ENCODE assay signal across 19 cellular contexts in genomic region chr2:60759654-60760053, GRCh38. TPM values are rescaled to one million over a fixed set of nuclear protein-coding genes. Genes with fewer than 3 reads are reported as not detected.
DNase-seq lines count a peak whose midpoint lies in the region; ATAC-seq and TF ChIP-seq lines count a peak whose summit lies in the region.
"Had no signal": no experiment of that assay in that cellular context is flagged by ENCODE, and none has a peak within 500 bp of the region (broad histone marks: within the 10 kb centered on the region; RNA-seq: fewer than 3 reads in every experiment).

No MANE protein-coding gene starts in this region.

- peaks cover 17% of the 10 kb centered on the region for H4K20me1 ChIP-seq in hepatocyte (ENCODE audit: insufficient read depth, poor library complexity, severe bottlenecking)

- no peak for TF ChIP-seq POLR2A in esophagus squamous epithelium (IDR thresholded peaks at IDR 0.05)

- H3K79me2 ChIP-seq in hepatocyte = peaks cover 48% of the 10 kb centered on the region

- H3K9me3 ChIP-seq in lower lobe of right lung (no peaks in the 10 kb centered on the region), hepatocyte (ENCODE audit: low read depth) (no peaks in the 10 kb centered on the region), esophagus squamous epithelium (no peaks in the 10 kb centered on the region)
- H3K9me3 ChIP-seq: body of pancreas, stomach had no signal

- TF ChIP-seq CTCF in lower lobe of right lung (IDR thresholded peaks at IDR 0.05) (no peak), hepatocyte (IDR thresholded peaks at IDR 0.05; ENCODE audit: poor library complexity) (no peak), esophagus squamous epithelium (IDR thresholded peaks at IDR 0.05) (no peak)

- DNase-seq in DMS53 (lab: John Stamatoyannopoulos, UW) = peak; percentile 55
- peak; percentile 67 for DNase-seq in NCI-H1092 (lab: John Stamatoyannopoulos, UW)
- peak; percentile 32 for DNase-seq in NCI-H2196 (lab: John Stamatoyannopoulos, UW; ENCODE audit: unreplicated experiment)
- peak; percentile 56 for DNase-seq in lower lobe of right lung
- DNase-seq in hepatocyte (ENCODE audit: low spot score) = no peak
- DNase-seq in esophagus squamous epithelium (lab: John Stamatoyannopoulos, UW) = no peak
- DNase-seq in stimulated activated CD4-positive, alpha-beta T cell treated with anti-CD3 and anti-CD28 coated beads, Interleukin-4, amount 100 ng/mL, for 1 hour = no peak
- DNase-seq: activated CD8-positive, alpha-beta memory T cell treated with anti-CD3 and anti-CD28 coated beads for 24 hours; activated naive CD8-positive, alpha-beta T cell treated with anti-CD3 and anti-CD28 coated beads for 36 hours; cortex of kidney; hippocampal formation; Kasumi-1; stimulated activated CD4-positive, alpha-beta T cell treated with anti-CD3 and anti-CD28 coated beads, Interleukin-2, amount 100 ng/mL, for 24 hours; stomach; T-helper 9 cell had no signal

- intact Hi-C loops in lower lobe of right lung (cut with DNase I) (no loop called here), esophagus squamous epithelium (cut with DNase I) (no loop called here)

- no peak overlapping the region for H2AFZ ChIP-seq in hepatocyte

- H3K4me3 ChIP-seq in lower lobe of right lung (no peak overlapping the region), hepatocyte (no peak overlapping the region), esophagus squamous epithelium (no peak overlapping the region)
- H3K4me3 ChIP-seq: body of pancreas, stomach had no signal

- 96% methylated on average over 1 of the region's 1 CpG for WGBS in hepatocyte (ENCODE audit: low lambda C conversion rate, missing lambda C conversion rate)
- 83 to 90% methylated on average over 1 of the region's 1 CpG for WGBS in esophagus squamous epithelium, 2 donors

- H3K27ac ChIP-seq in lower lobe of right lung (no peak overlapping the region), hepatocyte (no peak overlapping the region), esophagus squamous epithelium (no peak overlapping the region)
- H3K27ac ChIP-seq: body of pancreas, stomach had no signal

- H3K27me3 ChIP-seq in lower lobe of right lung (ENCODE audit: low read depth) (no peaks in the 10 kb centered on the region), hepatocyte (no peaks in the 10 kb centered on the region), esophagus squamous epithelium (no peaks in the 10 kb centered on the region)
- H3K27me3 ChIP-seq: body of pancreas, stomach had no signal

- H3K4me2 ChIP-seq in hepatocyte = no peak overlapping the region

- H3K4me1 ChIP-seq in lower lobe of right lung (peaks cover 34% of the 10 kb centered on the region), hepatocyte (ENCODE audit: insufficient read depth) (peaks cover 9% of the 10 kb centered on the region), esophagus squamous epithelium (peaks cover 3 to 39% (median 6%) of the 10 kb centered on the region in 3 donors)

- ATAC-seq in lower lobe of right lung (peak in 1 of 2 donors; percentile 29), HG03025 (IDR thresholded peaks at IDR 0.05; ENCODE audit: low FRiP score, unreplicated experiment) (no peak)
- ATAC-seq: activated CD4-positive, CD25-positive, alpha-beta regulatory T cell treated with anti-CD3 and anti-CD28 coated beads, Interleukin-2, amount 50 U/mL, for 24 hours; body of pancreas; natural killer cell treated with Interleukin-12 subunit alpha and Interleukin-12 subunit beta and Interleukin-15 and Interleukin-18, amount 100 ng/mL, for 72 hours had no signal

- H3K36me3 ChIP-seq in lower lobe of right lung (peaks cover 47% of the 10 kb centered on the region), hepatocyte (replicated peaks; ENCODE audit: insufficient read depth, low read depth) (no peaks in the 10 kb centered on the region), esophagus squamous epithelium (peaks cover 7 to 52% (median 12%) of the 10 kb centered on the region in 3 donors)

- no peaks in the 10 kb centered on the region for H3K9me2 ChIP-seq in hepatocyte (replicated peaks; ENCODE audit: insufficient read depth)

RNA-seq across cellular contexts. Expression of gene PAPOLG, which starts 3.6 kb away (rescaled TPM):
- total RNA-seq in lower lobe of right lung (16.1 TPM), hepatocyte (13.5 and 14.4 TPM in 2 replicates), esophagus squamous epithelium (10 to 100 TPM in 3 of 4 donors, 1 to 10 TPM in 1; 7.4 to 13.7 (median 12.0) TPM)
- 3.4 and 6.6 TPM in 2 replicates for polyA plus RNA-seq in hepatocyte

Comparison
In these comparisons a context has a peak if more than half of its experiments do, and no peak if none do; other contexts are left out.
1. DNase-seq: peak in DMS53 (single experiment), NCI-H1092 (single experiment), NCI-H2196 (single experiment) and lower lobe of right lung (single experiment); none in hepatocyte (single experiment), esophagus squamous epithelium (single experiment) and stimulated activated CD4-positive, alpha-beta T cell treated with anti-CD3 and anti-CD28 coated beads, Interleukin-4, amount 100 ng/mL, for 1 hour (single experiment).